ENCODE assay signal across 15 cellular contexts in genomic region chr16:24116989-24117388, GRCh38.
"Had no signal": no experiment of that assay in that cellular context is flagged by ENCODE, and none has a peak within 500 bp of the region (broad histone marks: within the 10 kb centered on the region; RNA-seq: fewer than 3 reads in every experiment).

No MANE protein-coding gene starts in this region.

- H3K27ac ChIP-seq: left lung, tibial artery, vagina, WERI-Rb-1 had no signal

- H3K4me1 ChIP-seq: left lung, tibial artery, vagina had no signal

- H3K4me3 Mint-ChIP-seq: activated CD4-positive, alpha-beta memory T cell treated with anti-CD3 and anti-CD28 coated beads, Interleukin-2, amount 10 ng/mL, durations not matched to agents 7 days and 5 days; activated CD4-positive, alpha-beta T cell treated with anti-CD3 and anti-CD28 coated beads for 36 hours; activated T-cell treated with anti-CD3 and anti-CD28 coated beads, Interleukin-2, amount 50 U/mL, for 72 hours; central memory CD8-positive, alpha-beta T cell; nephron; stimulated activated naive CD8-positive, alpha-beta T cell treated with anti-CD3 and anti-CD28 coated beads, Interleukin-15, amount 100 ng/mL, for 72 hours had no signal

- DNase-seq: activated CD4-positive, alpha-beta memory T cell treated with anti-CD3 and anti-CD28 coated beads, Interleukin-2, amount 10 ng/mL, durations not matched to agents 7 days and 5 days; activated CD4-positive, alpha-beta T cell treated with anti-CD3 and anti-CD28 coated beads for 36 hours; activated naive CD4-positive, alpha-beta T cell; activated T-cell treated with anti-CD3 and anti-CD28 coated beads, Interleukin-2, amount 50 U/mL, for 72 hours; left lung; mesenchymal stem cell; stimulated activated CD4-positive, alpha-beta T cell treated with anti-CD3 and anti-CD28 coated beads, Interleukin-15, amount 100 ng/mL, for 24 hours; stimulated activated CD4-positive, alpha-beta T cell treated with anti-CD3 and anti-CD28 coated beads, Interleukin-4, amount 100 ng/mL, for 24 hours; stimulated activated naive CD8-positive, alpha-beta T cell treated with anti-CD3 and anti-CD28 coated beads, Interleukin-15, amount 100 ng/mL, for 72 hours; tibial artery; WERI-Rb-1 had no signal

- H3K27me3 Mint-ChIP-seq: activated CD4-positive, alpha-beta memory T cell treated with anti-CD3 and anti-CD28 coated beads, Interleukin-2, amount 10 ng/mL, durations not matched to agents 7 days and 5 days; activated CD4-positive, alpha-beta T cell treated with anti-CD3 and anti-CD28 coated beads for 36 hours; central memory CD8-positive, alpha-beta T cell; stimulated activated naive CD8-positive, alpha-beta T cell treated with anti-CD3 and anti-CD28 coated beads, Interleukin-15, amount 100 ng/mL, for 72 hours had no signal

- H3K9me3 Mint-ChIP-seq: activated CD4-positive, alpha-beta memory T cell treated with anti-CD3 and anti-CD28 coated beads, Interleukin-2, amount 10 ng/mL, durations not matched to agents 7 days and 5 days; activated T-cell treated with anti-CD3 and anti-CD28 coated beads, Interleukin-2, amount 50 U/mL, for 72 hours; central memory CD8-positive, alpha-beta T cell; nephron; stimulated activated naive CD8-positive, alpha-beta T cell treated with anti-CD3 and anti-CD28 coated beads, Interleukin-15, amount 100 ng/mL, for 72 hours had no signal

- H3K36me3 ChIP-seq: tibial artery, vagina, WERI-Rb-1 had no signal

- H3K27ac Mint-ChIP-seq: activated CD4-positive, alpha-beta memory T cell treated with anti-CD3 and anti-CD28 coated beads, Interleukin-2, amount 10 ng/mL, durations not matched to agents 7 days and 5 days; activated CD4-positive, alpha-beta T cell treated with anti-CD3 and anti-CD28 coated beads for 36 hours; activated T-cell treated with anti-CD3 and anti-CD28 coated beads, Interleukin-2, amount 50 U/mL, for 72 hours; nephron; stimulated activated naive CD8-positive, alpha-beta T cell treated with anti-CD3 and anti-CD28 coated beads, Interleukin-15, amount 100 ng/mL, for 72 hours had no signal

- H3K4me3 ChIP-seq: left lung, tibial artery, vagina had no signal

- H3K27me3 ChIP-seq: left lung, tibial artery, vagina had no signal

- H3K4me1 Mint-ChIP-seq: activated CD4-positive, alpha-beta memory T cell treated with anti-CD3 and anti-CD28 coated beads, Interleukin-2, amount 10 ng/mL, durations not matched to agents 7 days and 5 days; activated CD4-positive, alpha-beta T cell treated with anti-CD3 and anti-CD28 coated beads for 36 hours; nephron; stimulated activated naive CD8-positive, alpha-beta T cell treated with anti-CD3 and anti-CD28 coated beads, Interleukin-15, amount 100 ng/mL, for 72 hours had no signal

- ATAC-seq: activated CD4-positive, alpha-beta T cell treated with anti-CD3 and anti-CD28 coated beads for 36 hours; activated T-cell treated with anti-CD3 and anti-CD28 coated beads, Interleukin-2, amount 50 U/mL, for 72 hours; esophagus mucosa; left lung; stimulated activated naive CD8-positive, alpha-beta T cell treated with anti-CD3 and anti-CD28 coated beads, Interleukin-15, amount 100 ng/mL, for 72 hours had no signal

- H3K9me3 ChIP-seq: left lung, tibial artery, vagina had no signal
